ENCODE assay signal across 17 cellular contexts in the genomic region with DNA sequence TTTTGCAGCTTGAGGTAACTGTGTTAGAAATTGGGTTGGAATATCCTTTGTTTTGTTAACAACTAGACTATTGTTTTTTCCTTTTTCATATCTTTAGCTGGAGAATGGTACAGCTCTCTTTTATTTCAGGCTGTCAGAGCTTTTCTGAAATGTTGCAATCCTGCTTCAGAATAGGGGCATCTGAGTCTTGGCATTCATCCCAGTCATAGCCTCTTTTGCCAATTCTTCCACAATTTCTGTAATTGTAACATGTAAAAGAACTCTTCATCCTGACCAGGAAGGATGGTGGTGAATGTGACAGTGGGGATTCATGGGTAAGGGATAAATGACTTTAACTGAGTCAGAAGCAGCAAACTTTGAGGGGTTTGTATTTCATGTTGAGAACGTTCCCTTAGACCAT.
A peak's percentile ranks its signal among the peaks of the same experiment; 100 is the strongest.
DNase-seq lines count a peak whose midpoint lies in the region; FAIRE-seq and TF ChIP-seq lines count a peak whose summit lies in the region.
"Had no signal": no experiment of that assay in that cellular context is flagged by ENCODE, and none has a peak within 500 bp of the region (broad histone marks: within the 10 kb centered on the region; RNA-seq: fewer than 3 reads in every experiment).

No MANE protein-coding gene starts in this region.

- H3K27ac ChIP-seq in hepatocyte: no peak overlapping the region
- no peak overlapping the region for H3K27ac ChIP-seq in kidney (ENCODE audit: low read depth in 2 of 2, low read length in 2 of 2)
- no peak overlapping the region for H3K27ac ChIP-seq in OCI-LY7 (ENCODE audit: low read depth, low read length, poor library complexity, severe bottlenecking)
- H3K27ac ChIP-seq: WERI-Rb-1 had no signal

- no TSS peak for BruUV-seq in OCI-LY7 (replicated peaks; lab: Mats Ljungman, UMichigan)

- DNase-seq in LHCN-M2 (ENCODE audit: low read depth): peak; percentile 43
- peak; percentile 53 to 90 for DNase-seq in cardiac fibroblast (ENCODE audit: low read depth in 2 of 2)
- peak; percentile 16 for DNase-seq in hepatocyte (ENCODE audit: low spot score)
- peak; percentile 73 for DNase-seq in superior temporal gyrus (ENCODE audit: extremely low spot score)
- no peak for DNase-seq in NCI-H524 treated with DMSO at 0.1 percent for 48 hours (lab: John Stamatoyannopoulos, UW)
- no peak for DNase-seq in kidney
- DNase-seq in OCI-LY7 (ENCODE audit: low spot score): no peak
- DNase-seq: activated CD8-positive, alpha-beta T cell treated with anti-CD3 and anti-CD28 coated beads, Interleukin-2, amount 10 ng/mL, durations not matched to agents 7 days and 5 days; aorta; DMS79 treated with DMSO at 0.1 percent for 48 hours; KBM-7; NCI-H1436 treated with DMSO at 0.1 percent for 48 hours; NCI-H510A treated with DMSO at 0.1 percent for 48 hours; small intestine; WERI-Rb-1 had no signal

- H3K4me1 ChIP-seq in hepatocyte (ENCODE audit: insufficient read depth) (peaks cover 14% of the 10 kb centered on the region), kidney (ENCODE audit: control insufficient read depth in 1 of 2, insufficient read depth in 1 of 2, low read depth in 1 of 2, low read length in 2 of 2) (peaks cover 0 to 10% of the 10 kb centered on the region in 2 donors), OCI-LY7 (ENCODE audit: insufficient read depth, low read length, poor library complexity, severe bottlenecking) (no peaks in the 10 kb centered on the region)

- no peaks in the 10 kb centered on the region for H3K79me2 ChIP-seq in hepatocyte
- no peaks in the 10 kb centered on the region for H3K79me2 ChIP-seq in OCI-LY7 (ENCODE audit: insufficient read depth, low read depth, low read length)

- FAIRE-seq in kidney (lab: Jason Lieb, UNC): no peak
- FAIRE-seq: frontal cortex, small intestine had no signal

- TF ChIP-seq CTCF in cardiac fibroblast (IDR thresholded peaks at IDR 0.05; ENCODE audit: low read depth, low read length) (no peak), hepatocyte (IDR thresholded peaks at IDR 0.05; ENCODE audit: poor library complexity) (no peak), kidney (IDR thresholded peaks at IDR 0.05; ENCODE audit: borderline replicate concordance, extremely low read depth, insufficient read depth) (no peak), OCI-LY7 (conservative IDR thresholded peaks at IDR 0.05; ENCODE audit: low read length) (no peak)

- H3K9me3 ChIP-seq in hepatocyte (ENCODE audit: low read depth) (no peaks in the 10 kb centered on the region), kidney (ENCODE audit: control insufficient read depth in 1 of 2, low read length in 2 of 2) (no peaks in the 10 kb centered on the region), OCI-LY7 (ENCODE audit: low read length) (no peaks in the 10 kb centered on the region)
- H3K9me3 ChIP-seq: HAP-1 had no signal

- H3K4me3 ChIP-seq in cardiac fibroblast (replicated peaks in 1 of 2; ENCODE audit: low read depth in 2 of 2, low read length in 2 of 2): no peak overlapping the region
- H3K4me3 ChIP-seq in hepatocyte: no peak overlapping the region
- H3K4me3 ChIP-seq in kidney (ENCODE audit: low read length in 2 of 2): no peak overlapping the region
- H3K4me3 ChIP-seq in OCI-LY7 (ENCODE audit: low read depth, low read length, poor library complexity, severe bottlenecking): no peak overlapping the region
- H3K4me3 ChIP-seq: HAP-1 had no signal

- POLR2A ChIA-PET in OCI-LY7 (lab: Charles Lee): no interaction called here

- H3K27me3 ChIP-seq in hepatocyte: no peaks in the 10 kb centered on the region

- H3K9me2 ChIP-seq in hepatocyte (replicated peaks; ENCODE audit: insufficient read depth) (no peaks in the 10 kb centered on the region), OCI-LY7 (ENCODE audit: insufficient read depth, low read length) (no peaks in the 10 kb centered on the region)

- intact Hi-C loops in kidney (cut with DNase I): no loop called here
- intact Hi-C loops in OCI-LY7 (cut with micrococcal nuclease; ENCODE audit: unreplicated experiment): no loop called here

- H3K36me3 ChIP-seq in hepatocyte (replicated peaks; ENCODE audit: insufficient read depth, low read depth) (no peaks in the 10 kb centered on the region), kidney (ENCODE audit: control insufficient read depth in 1 of 2, insufficient read depth in 2 of 2, low read length in 2 of 2) (no peaks in the 10 kb centered on the region), OCI-LY7 (ENCODE audit: insufficient read depth, low read length) (no peaks in the 10 kb centered on the region)
- H3K36me3 ChIP-seq: HAP-1, WERI-Rb-1 had no signal

- WGBS in hepatocyte (ENCODE audit: low lambda C conversion rate, missing lambda C conversion rate): 86% methylated on average over 1 of the region's 1 CpG

- H2AFZ ChIP-seq in hepatocyte: no peak overlapping the region
- H2AFZ ChIP-seq in OCI-LY7 (ENCODE audit: low read length): no peak overlapping the region

- H3K9ac ChIP-seq in kidney (ENCODE audit: low read length in 2 of 2): no peak overlapping the region

- H3K4me2 ChIP-seq in hepatocyte: no peak overlapping the region
- H3K4me2 ChIP-seq in OCI-LY7 (ENCODE audit: low read length): no peak overlapping the region

- CTCF ChIA-PET in OCI-LY7 (lab: Charles Lee; ENCODE audit: unreplicated experiment): no interaction called here

- H4K20me1 ChIP-seq in hepatocyte (ENCODE audit: insufficient read depth, poor library complexity, severe bottlenecking) (no peaks in the 10 kb centered on the region), OCI-LY7 (ENCODE audit: insufficient read depth, low read length) (no peaks in the 10 kb centered on the region)

Comparison
In these comparisons a context has a peak if more than half of its experiments do, and no peak if none do; other contexts are left out.
1. DNase-seq: peak in LHCN-M2 (single experiment), cardiac fibroblast (2 of 2), hepatocyte (single experiment) and superior temporal gyrus (single experiment); none in NCI-H524 treated with DMSO at 0.1 percent for 48 hours (single experiment), kidney (single experiment) and OCI-LY7 (single experiment).